In genomic region chr12:95443458-95443857, GRCh38 we compare ENCODE assay signal across 15 cellular contexts.
"Had no signal": no experiment of that assay in that cellular context is flagged by ENCODE, and none has a peak within 500 bp of the region (broad histone marks: within the 10 kb centered on the region; RNA-seq: fewer than 3 reads in every experiment).

No MANE protein-coding gene starts in this region.

- H3K27ac ChIP-seq: cardiac muscle cell, prostate gland, right lobe of liver, testis, upper lobe of left lung had no signal

- H3K4me2 ChIP-seq: smooth muscle cell had no signal

- H3K4me1 ChIP-seq: prostate gland, testis had no signal

- H3K4me3 ChIP-seq: cardiac muscle cell, prostate gland, right lobe of liver, smooth muscle cell, testis, upper lobe of left lung had no signal

- H3K36me3 ChIP-seq: cardiac muscle cell, prostate gland, right lobe of liver, upper lobe of left lung had no signal

- H3K9me3 ChIP-seq: prostate gland, right lobe of liver, testis, upper lobe of left lung had no signal

- DNase-seq: activated CD4-positive, alpha-beta memory T cell treated with anti-CD3 and anti-CD28 coated beads, Interleukin-2, amount 10 ng/mL, durations not matched to agents 7 days and 5 days; activated CD4-positive, alpha-beta T cell treated with anti-CD3 and anti-CD28 coated beads for 4 hours; activated naive CD4-positive, alpha-beta T cell treated with anti-CD3 and anti-CD28 coated beads, Interleukin-2, amount 50 U/mL, for 16 hours; activated T-cell treated with anti-CD3 and anti-CD28 coated beads, Interleukin-2, amount 50 U/mL, for 24 hours; kidney glomerular epithelial cell; right lobe of liver; stimulated activated naive CD8-positive, alpha-beta T cell treated with anti-CD3 and anti-CD28 coated beads, Interleukin-15, amount 100 ng/mL, for 72 hours; T-helper 1 cell; T1000; testis; upper lobe of left lung had no signal

- ATAC-seq: natural killer cell treated with Interleukin-12 subunit alpha and Interleukin-12 subunit beta and Interleukin-15 and Interleukin-18, amount 100 ng/mL, for 72 hours; right lobe of liver; stimulated activated naive CD8-positive, alpha-beta T cell treated with anti-CD3 and anti-CD28 coated beads, Interleukin-15, amount 100 ng/mL, for 72 hours had no signal

- H3K27me3 ChIP-seq: cardiac muscle cell, right lobe of liver, testis, upper lobe of left lung had no signal
